Comparison of ENCODE assay signal across 15 cellular contexts in genomic region chrX:95703696-95704095, GRCh38.
"Had no signal": no experiment of that assay in that cellular context is flagged by ENCODE, and none has a peak within 500 bp of the region (broad histone marks: within the 10 kb centered on the region; RNA-seq: fewer than 3 reads in every experiment).

No MANE protein-coding gene starts in this region.

- H3K27me3 Mint-ChIP-seq: activated CD8-positive, alpha-beta T cell treated with anti-CD3 and anti-CD28 coated beads for 36 hours; activated naive CD8-positive, alpha-beta T cell treated with anti-CD3 and anti-CD28 coated beads, Interleukin-2, amount 10 ng/mL, durations not matched to agents 7 days and 5 days; naive B cell; stimulated activated naive CD8-positive, alpha-beta T cell treated with anti-CD3 and anti-CD28 coated beads, Interleukin-15, amount 100 ng/mL, for 72 hours had no signal

- H3K9me3 Mint-ChIP-seq: activated naive CD8-positive, alpha-beta T cell treated with anti-CD3 and anti-CD28 coated beads, Interleukin-2, amount 10 ng/mL, durations not matched to agents 7 days and 5 days had no signal

- H3K4me3 Mint-ChIP-seq: activated CD8-positive, alpha-beta T cell treated with anti-CD3 and anti-CD28 coated beads for 36 hours; activated naive CD8-positive, alpha-beta T cell treated with anti-CD3 and anti-CD28 coated beads, Interleukin-2, amount 10 ng/mL, durations not matched to agents 7 days and 5 days; naive B cell; stimulated activated naive CD8-positive, alpha-beta T cell treated with anti-CD3 and anti-CD28 coated beads, Interleukin-15, amount 100 ng/mL, for 72 hours had no signal

- H3K4me3 ChIP-seq: esophagus muscularis mucosa, lower lobe of right lung, skin epidermis, thoracic aorta had no signal

- DNase-seq: activated CD8-positive, alpha-beta memory T cell treated with anti-CD3 and anti-CD28 coated beads, Interleukin-2, amount 50 U/mL, for 4 hours; activated CD8-positive, alpha-beta T cell treated with anti-CD3 and anti-CD28 coated beads for 36 hours; activated naive CD8-positive, alpha-beta T cell treated with anti-CD3 and anti-CD28 coated beads, Interleukin-2, amount 10 ng/mL, durations not matched to agents 7 days and 5 days; aorta; hypothalamus; lower lobe of right lung; naive B cell; stimulated activated CD4-positive, alpha-beta T cell treated with anti-CD3 and anti-CD28 coated beads, Interleukin-4, amount 100 ng/mL, for 4 hours; stimulated activated naive CD8-positive, alpha-beta T cell treated with anti-CD3 and anti-CD28 coated beads, Interleukin-15, amount 100 ng/mL, for 72 hours; T-helper 9 cell had no signal

- H3K27ac ChIP-seq: esophagus muscularis mucosa, lower lobe of right lung, parathyroid adenoma, skin epidermis, thoracic aorta, VCaP had no signal

- H3K27me3 ChIP-seq: esophagus muscularis mucosa had no signal

- H3K4me1 Mint-ChIP-seq: activated naive CD8-positive, alpha-beta T cell treated with anti-CD3 and anti-CD28 coated beads, Interleukin-2, amount 10 ng/mL, durations not matched to agents 7 days and 5 days; naive B cell; stimulated activated naive CD8-positive, alpha-beta T cell treated with anti-CD3 and anti-CD28 coated beads, Interleukin-15, amount 100 ng/mL, for 72 hours had no signal

- H3K9me3 ChIP-seq: lower lobe of right lung, thoracic aorta had no signal

- H3K79me2 ChIP-seq: parathyroid adenoma had no signal

- H3K4me1 ChIP-seq: esophagus muscularis mucosa, lower lobe of right lung, parathyroid adenoma had no signal

- H2AFZ ChIP-seq: parathyroid adenoma had no signal

- H3K36me3 Mint-ChIP-seq: activated naive CD8-positive, alpha-beta T cell treated with anti-CD3 and anti-CD28 coated beads, Interleukin-2, amount 10 ng/mL, durations not matched to agents 7 days and 5 days; naive B cell had no signal

- H3K9ac ChIP-seq: parathyroid adenoma had no signal

- H3K27ac Mint-ChIP-seq: activated CD8-positive, alpha-beta T cell treated with anti-CD3 and anti-CD28 coated beads for 36 hours; activated naive CD8-positive, alpha-beta T cell treated with anti-CD3 and anti-CD28 coated beads, Interleukin-2, amount 10 ng/mL, durations not matched to agents 7 days and 5 days; naive B cell; stimulated activated naive CD8-positive, alpha-beta T cell treated with anti-CD3 and anti-CD28 coated beads, Interleukin-15, amount 100 ng/mL, for 72 hours had no signal

- H3K36me3 ChIP-seq: esophagus muscularis mucosa, lower lobe of right lung, thoracic aorta had no signal
